Comparison of ENCODE assay signal across 16 cellular contexts in the genomic region with DNA sequence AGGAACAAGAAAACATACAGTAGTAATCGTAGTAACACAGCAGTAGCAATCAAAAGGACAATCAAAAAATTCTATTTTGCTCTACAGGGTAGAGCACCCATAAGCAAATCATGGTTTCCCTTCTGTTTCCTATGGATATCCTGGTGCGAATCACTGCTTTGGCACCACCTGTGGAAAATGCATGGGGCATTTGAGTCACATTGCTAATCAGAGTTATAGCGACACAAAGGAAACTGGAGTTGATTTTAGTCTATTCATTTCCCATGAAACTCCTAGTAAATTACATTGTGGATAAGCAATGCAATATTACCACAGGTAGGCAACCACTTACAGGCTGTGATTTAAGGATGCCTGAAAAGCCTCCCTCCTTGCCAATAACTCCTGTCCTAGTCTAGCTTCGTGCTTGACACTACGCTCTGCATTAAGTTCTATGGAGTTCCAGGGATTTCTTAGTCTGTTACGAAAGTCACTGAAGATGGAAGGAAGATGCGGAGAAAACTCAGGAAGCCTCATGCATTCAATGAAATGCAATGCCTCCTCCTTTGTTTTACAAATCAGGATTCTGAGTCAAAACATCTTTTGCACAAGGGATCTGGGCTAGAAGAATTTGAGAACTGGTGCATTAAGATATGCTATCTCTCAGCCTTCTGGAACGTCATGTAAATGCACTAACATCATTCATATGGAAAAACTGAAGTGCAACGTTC.
"Had no signal": no experiment of that assay in that cellular context is flagged by ENCODE, and none has a peak within 500 bp of the region (broad histone marks: within the 10 kb centered on the region; RNA-seq: fewer than 3 reads in every experiment).

No MANE protein-coding gene starts in this region.

- H3K4me1 Mint-ChIP-seq: activated B cell treated with CpG ODN at 0.5 μM for 24 hours; activated T-helper 17 cell treated with anti-CD3 and anti-CD28 coated beads, Interleukin-2, amount 50 U/mL, for 72 hours; stimulated activated memory B cell treated with anti-CD40 and anti-IgM and Interleukin-4, amounts not matched to agents 10 μg/mL and 1 μg/mL and 100 μg/mL, for 72 hours had no signal

- H3K9me3 ChIP-seq: esophagus squamous epithelium, tibial artery had no signal

- H2AFZ ChIP-seq: parathyroid adenoma had no signal

- H3K36me3 ChIP-seq: esophagus squamous epithelium, tibial artery had no signal

- ATAC-seq: activated T-helper 17 cell treated with anti-CD3 and anti-CD28 coated beads, Interleukin-2, amount 50 U/mL, for 72 hours; stimulated activated memory B cell treated with anti-CD40 and anti-IgM and Interleukin-4, amounts not matched to agents 10 μg/mL and 1 μg/mL and 100 μg/mL, for 72 hours had no signal

- H3K4me3 ChIP-seq: esophagus squamous epithelium, tibial artery had no signal

- H3K79me2 ChIP-seq: parathyroid adenoma had no signal

- H3K27ac Mint-ChIP-seq: activated B cell treated with CpG ODN at 0.5 μM for 24 hours; activated T-helper 17 cell treated with anti-CD3 and anti-CD28 coated beads, Interleukin-2, amount 50 U/mL, for 72 hours; dendritic cell treated with granulocyte-macrophage colony-stimulating factor and Interleukin-4, amounts not matched to agents 40 ng/mL and 50 ng/mL, for 4 days; stimulated activated memory B cell treated with anti-CD40 and anti-IgM and Interleukin-4, amounts not matched to agents 10 μg/mL and 1 μg/mL and 100 μg/mL, for 72 hours; T-helper 1 cell treated with Interleukin-12 subunit alpha and Interleukin-12 subunit beta and Interleukin-4 antibody, amounts not matched to agents 30 μg/mL and 1 μg/mL, for 36 hours had no signal

- H3K4me3 Mint-ChIP-seq: activated B cell treated with CpG ODN at 0.5 μM for 24 hours; activated T-helper 17 cell treated with anti-CD3 and anti-CD28 coated beads, Interleukin-2, amount 50 U/mL, for 72 hours; brain; dendritic cell treated with granulocyte-macrophage colony-stimulating factor and Interleukin-4, amounts not matched to agents 40 ng/mL and 50 ng/mL, for 4 days; stimulated activated memory B cell treated with anti-CD40 and anti-IgM and Interleukin-4, amounts not matched to agents 10 μg/mL and 1 μg/mL and 100 μg/mL, for 72 hours; T-helper 1 cell treated with Interleukin-12 subunit alpha and Interleukin-12 subunit beta and Interleukin-4 antibody, amounts not matched to agents 30 μg/mL and 1 μg/mL, for 36 hours had no signal

- H3K36me3 Mint-ChIP-seq: brain; mesothelial cell of epicardium; stimulated activated memory B cell treated with anti-CD40 and anti-IgM and Interleukin-4, amounts not matched to agents 10 μg/mL and 1 μg/mL and 100 μg/mL, for 72 hours had no signal

- H3K27me3 ChIP-seq: esophagus squamous epithelium, tibial artery had no signal

- H3K9me3 Mint-ChIP-seq: activated B cell treated with CpG ODN at 0.5 μM for 24 hours; activated T-helper 17 cell treated with anti-CD3 and anti-CD28 coated beads, Interleukin-2, amount 50 U/mL, for 72 hours; brain; dendritic cell treated with granulocyte-macrophage colony-stimulating factor and Interleukin-4, amounts not matched to agents 40 ng/mL and 50 ng/mL, for 4 days; mesothelial cell of epicardium; stimulated activated memory B cell treated with anti-CD40 and anti-IgM and Interleukin-4, amounts not matched to agents 10 μg/mL and 1 μg/mL and 100 μg/mL, for 72 hours; T-helper 1 cell treated with Interleukin-12 subunit alpha and Interleukin-12 subunit beta and Interleukin-4 antibody, amounts not matched to agents 30 μg/mL and 1 μg/mL, for 36 hours had no signal

- DNase-seq: activated B cell treated with CpG ODN at 0.5 μM for 24 hours; activated CD4-positive, alpha-beta T cell treated with anti-CD3 and anti-CD28 coated beads, Interleukin-2, amount 50 U/mL, for 1 hour; activated naive CD4-positive, alpha-beta T cell treated with anti-CD3 and anti-CD28 coated beads, Interleukin-2, amount 50 U/mL, for 16 hours; activated T-cell treated with anti-CD3 and anti-CD28 coated beads for 4 hours; amniotic stem cell; cerebellar nuclear complex; esophagus squamous epithelium; foreskin fibroblast; tibial artery had no signal

- H3K27ac ChIP-seq: parathyroid adenoma, tibial artery had no signal

- H3K9ac ChIP-seq: parathyroid adenoma had no signal

- H3K4me1 ChIP-seq: parathyroid adenoma had no signal

- H3K27me3 Mint-ChIP-seq: brain had no signal
